In genomic region chr15:96047255-96047931, GRCh38 we compare ENCODE assay signal across 11 cellular contexts.
DNase-seq lines count a peak whose midpoint lies in the region; FAIRE-seq and TF ChIP-seq lines count a peak whose summit lies in the region.
"Had no signal": no experiment of that assay in that cellular context is flagged by ENCODE, and none has a peak within 500 bp of the region (broad histone marks: within the 10 kb centered on the region; RNA-seq: fewer than 3 reads in every experiment).

No MANE protein-coding gene starts in this region.

- H3K9me3 ChIP-seq in endothelial cell of umbilical vein (replicated peaks; ENCODE audit: control insufficient read depth, insufficient read depth, low read length) (no peaks in the 10 kb centered on the region), neural cell (ENCODE audit: low read length) (no peaks in the 10 kb centered on the region), sigmoid colon (no peaks in the 10 kb centered on the region)

- no peak for TF ChIP-seq RAD21 in neural cell (conservative IDR thresholded peaks at IDR 0.05)

- TF ChIP-seq EP300 in neural cell (conservative IDR thresholded peaks at IDR 0.05; ENCODE audit: poor library complexity, severe bottlenecking) (no peak), sigmoid colon (IDR thresholded peaks at IDR 0.05) (no peak)

- H3K27ac ChIP-seq in endothelial cell of umbilical vein (ENCODE audit: insufficient read depth, low read depth, low read length): no peak overlapping the region
- H3K27ac ChIP-seq in neural cell (ENCODE audit: low read length): no peak overlapping the region
- no peak overlapping the region for H3K27ac ChIP-seq in sigmoid colon

- H3K36me3 ChIP-seq in endothelial cell of umbilical vein (ENCODE audit: control insufficient read depth in 2 of 2, extremely low read depth in 1 of 2, insufficient read depth in 2 of 2, low read length in 2 of 2) (no peaks in the 10 kb centered on the region), neural cell (ENCODE audit: insufficient read depth, low read length) (no peaks in the 10 kb centered on the region), sigmoid colon (no peaks in the 10 kb centered on the region)

- no peaks in the 10 kb centered on the region for H3F3A ChIP-seq in neural cell (ENCODE audit: insufficient read depth, low read length, poor library complexity, severe bottlenecking)

- intact Hi-C loops in endothelial cell of umbilical vein (cut with micrococcal nuclease) (loop anchor here (1.0 to 10.0 kb wide), 5 partner anchors 113 to 1463 kb away; no protein-coding TSS in a partner anchor), sigmoid colon (cut with DNase I) (no loop called here)

- no TSS peak for BruUV-seq in endothelial cell of umbilical vein (replicated peaks; lab: Mats Ljungman, UMichigan)

- FAIRE-seq in endothelial cell of umbilical vein (lab: Jason Lieb, UNC): peak; percentile 74
- FAIRE-seq: H1 had no signal

- CTCF ChIA-PET in endothelial cell of umbilical vein (lab: Charles Lee): interaction anchor here (0.9 to 2.3 kb wide), 7 partner anchors 9 to 788 kb away, joined by 3 to 7 read pairs (median 4); no protein-coding TSS in a partner anchor

- H3K9me1 ChIP-seq in endothelial cell of umbilical vein (replicated peaks; ENCODE audit: control insufficient read depth, extremely low read depth, insufficient read depth, low read length): no peaks in the 10 kb centered on the region

- DNase-seq in AG08395 (ENCODE audit: low spot score) (peak; percentile 63), M059J (ENCODE audit: low read depth) (peak; percentile 38), endothelial cell of umbilical vein (ENCODE audit: low read depth, low spot score) (peak; percentile 83), NCI-H1694 treated with DMSO at 0.1 percent for 48 hours (lab: John Stamatoyannopoulos, UW) (no peak), sigmoid colon (no peak)
- DNase-seq in activated naive CD4-positive, alpha-beta T cell treated with Interleukin-2 at 50 U/mL for 16 hours: no peak
- no peak for DNase-seq in stimulated activated naive CD4-positive, alpha-beta T cell treated with Interleukin-2 at 50 U/mL for 16 hours (lab: John Stamatoyannopoulos, UW)
- DNase-seq: effector memory CD4-positive, alpha-beta T cell; NCI-H2171 had no signal

- POLR2A ChIA-PET in endothelial cell of umbilical vein (lab: Charles Lee): interaction anchor here (0.6 kb wide), 1 partner anchor 787 kb away, joined by 6 read pairs; no protein-coding TSS in a partner anchor

- H2AFZ ChIP-seq in endothelial cell of umbilical vein (ENCODE audit: low read depth, low read length) (no peak overlapping the region), neural cell (ENCODE audit: low read depth, low read length) (no peak overlapping the region)

- no peak for TF ChIP-seq POLR2A in endothelial cell of umbilical vein (IDR thresholded peaks at IDR 0.05; ENCODE audit: low read depth, low read length)
- no peak for TF ChIP-seq POLR2A in sigmoid colon (IDR thresholded peaks at IDR 0.05)

- H4K20me1 ChIP-seq in endothelial cell of umbilical vein (replicated peaks; ENCODE audit: control insufficient read depth, extremely low read depth, insufficient read depth, low read length): no peaks in the 10 kb centered on the region
- no peaks in the 10 kb centered on the region for H4K20me1 ChIP-seq in neural cell (ENCODE audit: insufficient read depth)

- peaks cover 0 to 1% of the 10 kb centered on the region in 2 experiments for H3K27me3 ChIP-seq in endothelial cell of umbilical vein (ENCODE audit: control insufficient read depth in 2 of 2, insufficient read depth in 2 of 2, low read length in 2 of 2)
- peaks cover 28% of the 10 kb centered on the region for H3K27me3 ChIP-seq in neural cell (ENCODE audit: insufficient read depth, low read depth, low read length)
- no peaks in the 10 kb centered on the region for H3K27me3 ChIP-seq in sigmoid colon

- no peaks in the 10 kb centered on the region for H3K79me2 ChIP-seq in endothelial cell of umbilical vein (ENCODE audit: control insufficient read depth, insufficient read depth, low read length)
- H3K79me2 ChIP-seq in neural cell (replicated peaks; ENCODE audit: insufficient read depth, low read length): no peaks in the 10 kb centered on the region

- H3K4me3 ChIP-seq in endothelial cell of umbilical vein (replicated peaks in 1 of 3; ENCODE audit: insufficient read depth in 1 of 3, low read depth in 1 of 3, low read length in 3 of 3): peak overlapping the region in 1 of 3 experiments; percentile 13
- H3K4me3 ChIP-seq in neural cell (ENCODE audit: low read length): no peak overlapping the region
- no peak overlapping the region for H3K4me3 ChIP-seq in sigmoid colon

- dilution Hi-C loops in endothelial cell of umbilical vein (cut with MboI; ENCODE audit: extremely low pct_ligation_motif_present, low sequenced_read_pairs): no loop called here

- no peaks in the 10 kb centered on the region for H3K9me2 ChIP-seq in neural cell (ENCODE audit: insufficient read depth, low read length)

- peaks cover 14% of the 10 kb centered on the region for H3K4me1 ChIP-seq in endothelial cell of umbilical vein (ENCODE audit: control insufficient read depth, extremely low read depth, insufficient read depth, low read length)
- peaks cover 0 to 18% (median 14%) of the 10 kb centered on the region in 4 donors for H3K4me1 ChIP-seq in sigmoid colon

- no peak overlapping the region for H3K9ac ChIP-seq in endothelial cell of umbilical vein (replicated peaks; ENCODE audit: extremely low read depth, insufficient read depth, low read length)
- no peak overlapping the region for H3K9ac ChIP-seq in neural cell (ENCODE audit: low read length)

- TF ChIP-seq CTCF in endothelial cell of umbilical vein (IDR thresholded peaks at IDR 0.05; ENCODE audit: extremely low read depth in 1 of 2, insufficient read depth in 1 of 2, low read depth in 1 of 2, low read length in 2 of 2) (no peak), neural cell (IDR thresholded peaks at IDR 0.05; ENCODE audit: poor library complexity, severe bottlenecking) (peak; percentile 11), sigmoid colon (IDR thresholded peaks at IDR 0.05) (no peak)

- WGBS in sigmoid colon, 2 donors: 31 to 39% methylated on average over 14 of the region's 14 CpGs

- H3K4me2 ChIP-seq in endothelial cell of umbilical vein (ENCODE audit: insufficient read depth, low read length): peak overlapping the region; percentile 66
- H3K4me2 ChIP-seq in neural cell (ENCODE audit: low read length): no peak overlapping the region

TF ChIP-seq in endothelial cell of umbilical vein, 7 proteins besides CTCF, POLR2A, EP300 and RAD21:
- TF ChIP-seq POLR2AphosphoS5 (IDR thresholded peaks at IDR 0.05; ENCODE audit: insufficient read depth, low read depth, low read length) (peak; percentile 45), MYC (IDR thresholded peaks at IDR 0.05; ENCODE audit: low read depth, low read length) (no peak), JUN (IDR thresholded peaks at IDR 0.05; ENCODE audit: borderline replicate concordance, insufficient read depth, insufficient read length, low read depth) (peak; percentile 11)

TF ChIP-seq in neural cell, 6 proteins besides CTCF, POLR2A, EP300 and RAD21:
- TF ChIP-seq EZH2 (IDR thresholded peaks at IDR 0.05; ENCODE audit: borderline replicate concordance, insufficient read depth, low read length, poor library complexity, severe bottlenecking) (no peak), POLR2AphosphoS5 (IDR thresholded peaks at IDR 0.05) (peak; percentile 48)

Comparison
In these comparisons a context has a peak if more than half of its experiments do, and no peak if none do; other contexts are left out.
1. DNase-seq: peak in AG08395 (single experiment), M059J (single experiment) and endothelial cell of umbilical vein (single experiment); none in NCI-H1694 treated with DMSO at 0.1 percent for 48 hours (single experiment), sigmoid colon (single experiment), activated naive CD4-positive, alpha-beta T cell treated with Interleukin-2 at 50 U/mL for 16 hours (single experiment) and stimulated activated naive CD4-positive, alpha-beta T cell treated with Interleukin-2 at 50 U/mL for 16 hours (single experiment).